Comparison of ENCODE assay signal across 7 cellular contexts in genomic region chr16:86537486-86537885, GRCh38. TPM values are rescaled to one million over a fixed set of nuclear protein-coding genes. Genes with fewer than 3 reads are reported as not detected.
"Had no signal": no experiment of that assay in that cellular context is flagged by ENCODE, and none has a peak within 500 bp of the region (broad histone marks: within the 10 kb centered on the region; RNA-seq: fewer than 3 reads in every experiment).

No MANE protein-coding gene starts in this region.

- H3K4me3 ChIP-seq: GM23338 had no signal

- DNase-seq: H9, HCEC 1CT had no signal

- H3K27ac ChIP-seq: HL-60 had no signal

- H3K4me2 ChIP-seq: GM23338 had no signal

- H2AFZ ChIP-seq: GM23338 had no signal

- ATAC-seq: GM23338, HepG2 had no signal

RNA-seq across cellular contexts. Expression of gene FOXF1, which starts 27.2 kb away (rescaled TPM):
- total RNA-seq: H1, H9, HepG2 had no signal
- polyA plus RNA-seq: HepG2, IgD-negative memory B cell had no signal

RNA-seq across cellular contexts. Expression of gene FOXC2, which starts 29.1 kb away (rescaled TPM):
- total RNA-seq: GM23338, H9, HepG2 had no signal
- polyA plus RNA-seq: H1, HepG2, IgD-negative memory B cell had no signal

RNA-seq across cellular contexts. Expression of gene FOXL1, which starts 40.9 kb away (rescaled TPM):
- total RNA-seq: H1, HepG2 had no signal
- polyA plus RNA-seq: GM23338, HepG2, IgD-negative memory B cell had no signal
